ENCODE assay signal across 8 cellular contexts in the genomic region with DNA sequence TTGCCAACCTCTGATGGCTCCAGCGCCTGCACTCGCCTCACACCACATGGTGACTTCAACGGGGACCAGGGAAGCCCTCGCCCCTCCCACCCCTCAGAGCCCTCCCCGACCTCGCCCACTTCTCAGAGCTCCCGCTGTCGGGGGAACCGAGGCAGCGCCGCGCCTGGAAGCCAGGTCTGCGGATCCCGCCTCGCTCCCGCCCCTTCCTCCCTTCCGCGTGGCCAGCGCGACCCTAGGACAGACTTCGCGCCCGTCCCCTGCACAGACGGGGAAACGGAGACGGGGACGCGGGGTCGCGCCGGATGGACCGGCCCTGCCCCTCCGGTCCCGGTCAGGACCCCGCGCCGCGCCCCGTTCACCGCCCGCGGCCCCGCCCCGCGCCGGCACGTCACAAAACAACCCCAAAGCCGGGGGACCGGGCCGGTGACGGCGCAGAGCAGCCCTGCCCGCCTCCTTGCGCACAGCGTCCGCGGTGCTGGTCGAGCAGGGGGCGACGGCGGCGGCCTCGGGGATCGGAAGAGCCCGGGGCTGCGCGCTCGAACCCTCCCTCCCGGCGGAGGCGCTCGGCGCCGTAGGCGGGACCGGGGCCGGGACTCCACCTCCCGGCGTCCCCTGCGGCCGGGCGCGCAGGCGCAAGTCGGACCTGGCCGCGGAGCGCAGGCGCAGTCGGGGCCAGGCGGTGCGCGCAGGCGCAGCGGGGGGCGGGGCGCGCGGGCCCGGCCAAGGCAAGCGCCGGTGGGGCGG. TPM values are rescaled to one million over a fixed set of nuclear protein-coding genes. Genes with fewer than 3 reads are reported as not detected.
A peak's percentile ranks its signal among the peaks of the same experiment; 100 is the strongest.
DNase-seq lines count a peak whose midpoint lies in the region; ATAC-seq and TF ChIP-seq lines count a peak whose summit lies in the region.

No MANE protein-coding gene starts in this region.

- no peaks in the 10 kb centered on the region for H3K36me3 Mint-ChIP-seq in T-helper 2 cell treated with Interferon-gamma antibody and Interleukin-4, amounts not matched to agents 5 μg/mL and 100 μg/mL, for 36 hours (ENCODE audit: low read depth)

- H4K20me1 ChIP-seq in hepatocyte (ENCODE audit: insufficient read depth, poor library complexity, severe bottlenecking): peaks cover 37% of the 10 kb centered on the region

- peak overlapping the region; percentile 84 for H3K27ac Mint-ChIP-seq in T-helper 2 cell treated with Interferon-gamma antibody and Interleukin-4, amounts not matched to agents 5 μg/mL and 100 μg/mL, for 36 hours

- H2AFZ ChIP-seq in hepatocyte: peak overlapping the region; percentile 92

- no peaks in the 10 kb centered on the region for H3K9me2 ChIP-seq in hepatocyte (replicated peaks; ENCODE audit: insufficient read depth)

- WGBS in hepatocyte (ENCODE audit: low lambda C conversion rate, missing lambda C conversion rate): 2% methylated on average over 33 of the region's 103 CpGs

- H3K9me3 ChIP-seq in ascending aorta: no peaks in the 10 kb centered on the region
- H3K9me3 ChIP-seq in hepatocyte (ENCODE audit: low read depth): no peaks in the 10 kb centered on the region

- peaks cover 5% of the 10 kb centered on the region for H3K4me1 Mint-ChIP-seq in T-helper 2 cell treated with Interferon-gamma antibody and Interleukin-4, amounts not matched to agents 5 μg/mL and 100 μg/mL, for 36 hours (ENCODE audit: low read depth)

- peak overlapping the region; percentile 77 for H3K4me2 ChIP-seq in hepatocyte

- H3K36me3 ChIP-seq in ascending aorta (peaks cover 12 to 13% of the 10 kb centered on the region in 2 donors), hepatocyte (replicated peaks; ENCODE audit: insufficient read depth, low read depth) (no peaks in the 10 kb centered on the region)

- TF ChIP-seq CTCF in GM12872 (IDR thresholded peaks at IDR 0.05; ENCODE audit: insufficient read depth, low read depth, low read length) (0 out of 3 replicates have a peak, but pooled peaks have one; percentile 15), ascending aorta (IDR thresholded peaks at IDR 0.05) (peak in 1 of 3 experiments; percentile 6), hepatocyte (IDR thresholded peaks at IDR 0.05; ENCODE audit: poor library complexity) (no peak), retinal pigment epithelial cell (conservative IDR thresholded peaks at IDR 0.05; ENCODE audit: low read depth, low read length) (no peak)

- peaks cover 16 to 24% of the 10 kb centered on the region in 2 donors for H3K4me1 ChIP-seq in ascending aorta
- peaks cover 18% of the 10 kb centered on the region for H3K4me1 ChIP-seq in hepatocyte (ENCODE audit: insufficient read depth)

- peaks cover 45% of the 10 kb centered on the region for H3K79me2 ChIP-seq in hepatocyte

- peak overlapping the region; percentile 81 for H3K4me3 Mint-ChIP-seq in T-helper 2 cell treated with Interferon-gamma antibody and Interleukin-4, amounts not matched to agents 5 μg/mL and 100 μg/mL, for 36 hours

- H3K27me3 ChIP-seq in ascending aorta (no peaks in the 10 kb centered on the region), hepatocyte (no peaks in the 10 kb centered on the region)

- H3K9me3 Mint-ChIP-seq in T-helper 2 cell treated with Interferon-gamma antibody and Interleukin-4, amounts not matched to agents 5 μg/mL and 100 μg/mL, for 36 hours: no peaks in the 10 kb centered on the region

- peak; percentile 84 for DNase-seq in NCI-H1105 treated with DMSO at 0.1 percent for 48 hours (lab: John Stamatoyannopoulos, UW)
- peak; percentile 93 for DNase-seq in T-helper 2 cell treated with Interferon-gamma antibody and Interleukin-4, amounts not matched to agents 5 μg/mL and 100 μg/mL, for 36 hours (ENCODE audit: low spot score)
- DNase-seq in ascending aorta (ENCODE audit: low spot score in 2 of 2): peak in 1 of 2 donors; percentile 89
- DNase-seq in hepatocyte (ENCODE audit: low spot score): peak; percentile 94
- no peak for DNase-seq in retinal pigment epithelial cell (ENCODE audit: low read depth)
- DNase-seq in cortex of kidney (lab: John Stamatoyannopoulos, UW): no peak

- peaks cover 3% of the 10 kb centered on the region for H3K27me3 Mint-ChIP-seq in T-helper 2 cell treated with Interferon-gamma antibody and Interleukin-4, amounts not matched to agents 5 μg/mL and 100 μg/mL, for 36 hours (ENCODE audit: low read depth)

- peak overlapping the region; percentile 88 to 95 for H3K27ac ChIP-seq in ascending aorta
- peak overlapping the region; percentile 100 for H3K27ac ChIP-seq in hepatocyte

- H3K4me3 ChIP-seq in ascending aorta: peak overlapping the region; percentile 91 to 99
- H3K4me3 ChIP-seq in hepatocyte: peak overlapping the region; percentile 99
- H3K4me3 ChIP-seq in retinal pigment epithelial cell (ENCODE audit: low read length): peak overlapping the region; percentile 60

- ATAC-seq in HG02623 (IDR thresholded peaks at IDR 0.05; ENCODE audit: unreplicated experiment): peak; percentile 56

- intact Hi-C loops in ascending aorta (cut with DNase I): loop anchor here (1.0 to 2.0 kb wide), 3 partner anchors 24 to 266 kb away; partner anchors contain the start of genes BSG, PTBP1 and TPGS1

RNA-seq across cellular contexts. Expression of gene CDC34, which starts 0.4 kb away (rescaled TPM):
- total RNA-seq in ascending aorta (124 TPM), hepatocyte (89.9 and 105 TPM in 2 replicates)
- polyA plus RNA-seq in hepatocyte: 196 and 197 TPM in 2 replicates

RNA-seq across cellular contexts. Expression of gene GZMM, which starts 12.7 kb away (rescaled TPM):
- total RNA-seq in ascending aorta (not detected), hepatocyte (not detected in 2 replicates)
- not detected in 2 replicates for polyA plus RNA-seq in hepatocyte

RNA-seq across cellular contexts. Expression of gene TPGS1, which starts 23.9 kb away (rescaled TPM):
- total RNA-seq in ascending aorta (89.2 TPM), hepatocyte (35.8 and 44.9 TPM in 2 replicates)
- 61.0 and 69.0 TPM in 2 replicates for polyA plus RNA-seq in hepatocyte

RNA-seq across cellular contexts. Expression of gene MADCAM1, which starts 34.9 kb away (rescaled TPM):
- not detected for total RNA-seq in ascending aorta
- 1.2 and 4.0 TPM in 2 replicates for total RNA-seq in hepatocyte
- polyA plus RNA-seq in hepatocyte: 1.8 and 2.9 TPM in 2 replicates

RNA-seq across cellular contexts. Expression of gene BSG, which starts 41.2 kb away (rescaled TPM):
- total RNA-seq in ascending aorta (647 TPM), hepatocyte (509 and 545 TPM in 2 replicates)
- polyA plus RNA-seq in hepatocyte: 1,282 and 1,292 TPM in 2 replicates

Comparison
In these comparisons a context has a peak if more than half of its experiments do, and no peak if none do; other contexts are left out.
1. DNase-seq: peak in NCI-H1105 treated with DMSO at 0.1 percent for 48 hours (single experiment), T-helper 2 cell treated with Interferon-gamma antibody and Interleukin-4, amounts not matched to agents 5 μg/mL and 100 μg/mL, for 36 hours (single experiment) and hepatocyte (single experiment); none in retinal pigment epithelial cell (single experiment) and cortex of kidney (single experiment).
2. Peak in every context shown above with its lines, with median percentiles within 50 percentile points of each other: H3K4me3 ChIP-seq.